1 cellular context compared by ENCODE assay signal in genomic region chr3:49802719-49803463, GRCh38.
TF ChIP-seq lines count a peak whose summit lies in the region.

Gene INKA1, plus strand, starts transcription at chr3:49803261. Its CDS starts 132 bp downstream, at chr3:49803393.

TF ChIP-seq in GM12878, 131 proteins besides CTCF, POLR2A, EP300 and RAD21 (continued from another document):
- TF ChIP-seq NR2F1 (conservative IDR thresholded peaks at IDR 0.05) (peak; percentile 40), TBL1XR1 (IDR thresholded peaks at IDR 0.05; ENCODE audit: low read depth, low read length) (0 out of 2 replicates have a peak, but pooled peaks have one; percentile 35), ZNF207 (IDR thresholded peaks at IDR 0.05; ENCODE audit: borderline replicate concordance) (peak; percentile 44; the same call in 1 of the 2 replicates), YY1 (IDR thresholded peaks at IDR 0.05; ENCODE audit: low read depth, low read length) (peak; percentile 72), RCOR1 (conservative IDR thresholded peaks at IDR 0.05; ENCODE audit: low read depth, low read length) (0 out of 2 replicates have a peak, but pooled peaks have one; percentile 45), GATAD2B (conservative IDR thresholded peaks at IDR 0.05; ENCODE audit: low read depth) (peak; percentile 87), RB1 (IDR thresholded peaks at IDR 0.05; ENCODE audit: borderline replicate concordance) (peak; percentile 92; the same call in 1 of the 2 replicates), LARP7 (IDR thresholded peaks at IDR 0.05) (peak; percentile 59; the same call in 1 of the 2 replicates), NBN (IDR thresholded peaks at IDR 0.05) (peak; percentile 60), NKRF (conservative IDR thresholded peaks at IDR 0.05) (peak; percentile 57), SMC3 (IDR thresholded peaks at IDR 0.05; ENCODE audit: borderline replicate concordance, low read length) (peak; percentile 89; the same call in 1 of the 2 replicates), SKIL (IDR thresholded peaks at IDR 0.05; ENCODE audit: low read depth, poor library complexity, severe bottlenecking) (no peak), EGR1 (IDR thresholded peaks at IDR 0.05; ENCODE audit: borderline replicate concordance in 1 of 2, low read depth in 2 of 2, low read length in 2 of 2) (0 out of 3 replicates have a peak, but pooled peaks of 1 of the 2 experiments have one; percentile 24), SMARCA5 (IDR thresholded peaks at IDR 0.05) (peak; percentile 81; the same call in 1 of the 2 replicates), BACH1 (IDR thresholded peaks at IDR 0.05; ENCODE audit: borderline replicate concordance) (peak; percentile 74), MYB (IDR thresholded peaks at IDR 0.05; ENCODE audit: borderline replicate concordance, low read depth, low read length) (no peak), HDAC2 (IDR thresholded peaks at IDR 0.05) (no peak), EED (IDR thresholded peaks at IDR 0.05; ENCODE audit: low read depth) (no peak), IKZF2 (IDR thresholded peaks at IDR 0.05) (peak in 1 of 2 experiments; percentile 7; a peak in 3 of 4 replicates), ZNF622 (IDR thresholded peaks at IDR 0.05) (no peak), DPF2 (IDR thresholded peaks at IDR 0.05) (peak; percentile 61; the same call in 1 of the 2 replicates), TCF7 (IDR thresholded peaks at IDR 0.05; ENCODE audit: borderline replicate concordance) (no peak), ZNF687 (IDR thresholded peaks at IDR 0.05) (0 out of 2 replicates have a peak, but pooled peaks have one; percentile 28), SP1 (IDR thresholded peaks at IDR 0.05; ENCODE audit: low read depth, low read length) (peak; percentile 10), NFXL1 (IDR thresholded peaks at IDR 0.05; ENCODE audit: borderline replicate concordance) (no peak), POLR2AphosphoS5 (IDR thresholded peaks at IDR 0.05; ENCODE audit: low read length) (0 out of 2 replicates have a peak, but pooled peaks have one; percentile 14)
